ENCODE assay signal across 1 cellular context in genomic region chr2:236949089-236949935, GRCh38.
TF ChIP-seq lines count a peak whose summit lies in the region.

No MANE protein-coding gene starts in this region.

TF ChIP-seq in SK-N-SH treated with all-trans-retinoic acid at 6 μM for 48 hours, 23 proteins besides CTCF, POLR2A, EP300 and RAD21 (continued from another document):
- TF ChIP-seq, protein P1, sequence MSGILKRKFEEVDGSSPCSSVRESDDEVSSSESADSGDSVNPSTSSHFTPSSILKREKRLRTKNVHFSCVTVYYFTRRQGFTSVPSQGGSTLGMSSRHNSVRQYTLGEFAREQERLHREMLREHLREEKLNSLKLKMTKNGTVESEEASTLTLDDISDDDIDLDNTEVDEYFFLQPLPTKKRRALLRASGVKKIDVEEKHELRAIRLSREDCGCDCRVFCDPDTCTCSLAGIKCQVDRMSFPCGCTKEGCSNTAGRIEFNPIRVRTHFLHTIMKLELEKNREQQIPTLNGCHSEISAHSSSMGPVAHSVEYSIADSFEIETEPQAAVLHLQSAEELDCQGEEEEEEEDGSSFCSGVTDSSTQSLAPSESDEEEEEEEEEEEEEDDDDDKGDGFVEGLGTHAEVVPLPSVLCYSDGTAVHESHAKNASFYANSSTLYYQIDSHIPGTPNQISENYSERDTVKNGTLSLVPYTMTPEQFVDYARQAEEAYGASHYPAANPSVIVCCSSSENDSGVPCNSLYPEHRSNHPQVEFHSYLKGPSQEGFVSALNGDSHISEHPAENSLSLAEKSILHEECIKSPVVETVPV (CRISPR knock-in tag; IDR thresholded peaks at IDR 0.05): no peak
- TF ChIP-seq ZC3H10 (CRISPR knock-in tag; IDR thresholded peaks at IDR 0.05) (no peak), CSDC2 (CRISPR knock-in tag; IDR thresholded peaks at IDR 0.05) (no peak), RARB (CRISPR knock-in tag; IDR thresholded peaks at IDR 0.05) (no peak), ZNF8 (CRISPR knock-in tag; IDR thresholded peaks at IDR 0.05) (no peak), ZNF70 (CRISPR knock-in tag; IDR thresholded peaks at IDR 0.05) (no peak), ESRRG (CRISPR knock-in tag; IDR thresholded peaks at IDR 0.05) (no peak)
- TF ChIP-seq, protein P2, sequence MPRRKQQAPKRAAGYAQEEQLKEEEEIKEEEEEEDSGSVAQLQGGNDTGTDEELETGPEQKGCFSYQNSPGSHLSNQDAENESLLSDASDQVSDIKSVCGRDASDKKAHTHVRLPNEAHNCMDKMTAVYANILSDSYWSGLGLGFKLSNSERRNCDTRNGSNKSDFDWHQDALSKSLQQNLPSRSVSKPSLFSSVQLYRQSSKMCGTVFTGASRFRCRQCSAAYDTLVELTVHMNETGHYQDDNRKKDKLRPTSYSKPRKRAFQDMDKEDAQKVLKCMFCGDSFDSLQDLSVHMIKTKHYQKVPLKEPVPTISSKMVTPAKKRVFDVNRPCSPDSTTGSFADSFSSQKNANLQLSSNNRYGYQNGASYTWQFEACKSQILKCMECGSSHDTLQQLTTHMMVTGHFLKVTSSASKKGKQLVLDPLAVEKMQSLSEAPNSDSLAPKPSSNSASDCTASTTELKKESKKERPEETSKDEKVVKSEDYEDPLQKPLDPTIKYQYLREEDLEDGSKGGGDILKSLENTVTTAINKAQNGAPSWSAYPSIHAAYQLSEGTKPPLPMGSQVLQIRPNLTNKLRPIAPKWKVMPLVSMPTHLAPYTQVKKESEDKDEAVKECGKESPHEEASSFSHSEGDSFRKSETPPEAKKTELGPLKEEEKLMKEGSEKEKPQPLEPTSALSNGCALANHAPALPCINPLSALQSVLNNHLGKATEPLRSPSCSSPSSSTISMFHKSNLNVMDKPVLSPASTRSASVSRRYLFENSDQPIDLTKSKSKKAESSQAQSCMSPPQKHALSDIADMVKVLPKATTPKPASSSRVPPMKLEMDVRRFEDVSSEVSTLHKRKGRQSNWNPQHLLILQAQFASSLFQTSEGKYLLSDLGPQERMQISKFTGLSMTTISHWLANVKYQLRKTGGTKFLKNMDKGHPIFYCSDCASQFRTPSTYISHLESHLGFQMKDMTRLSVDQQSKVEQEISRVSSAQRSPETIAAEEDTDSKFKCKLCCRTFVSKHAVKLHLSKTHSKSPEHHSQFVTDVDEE (CRISPR knock-in tag; IDR thresholded peaks at IDR 0.05): no peak
